In the genomic region with DNA sequence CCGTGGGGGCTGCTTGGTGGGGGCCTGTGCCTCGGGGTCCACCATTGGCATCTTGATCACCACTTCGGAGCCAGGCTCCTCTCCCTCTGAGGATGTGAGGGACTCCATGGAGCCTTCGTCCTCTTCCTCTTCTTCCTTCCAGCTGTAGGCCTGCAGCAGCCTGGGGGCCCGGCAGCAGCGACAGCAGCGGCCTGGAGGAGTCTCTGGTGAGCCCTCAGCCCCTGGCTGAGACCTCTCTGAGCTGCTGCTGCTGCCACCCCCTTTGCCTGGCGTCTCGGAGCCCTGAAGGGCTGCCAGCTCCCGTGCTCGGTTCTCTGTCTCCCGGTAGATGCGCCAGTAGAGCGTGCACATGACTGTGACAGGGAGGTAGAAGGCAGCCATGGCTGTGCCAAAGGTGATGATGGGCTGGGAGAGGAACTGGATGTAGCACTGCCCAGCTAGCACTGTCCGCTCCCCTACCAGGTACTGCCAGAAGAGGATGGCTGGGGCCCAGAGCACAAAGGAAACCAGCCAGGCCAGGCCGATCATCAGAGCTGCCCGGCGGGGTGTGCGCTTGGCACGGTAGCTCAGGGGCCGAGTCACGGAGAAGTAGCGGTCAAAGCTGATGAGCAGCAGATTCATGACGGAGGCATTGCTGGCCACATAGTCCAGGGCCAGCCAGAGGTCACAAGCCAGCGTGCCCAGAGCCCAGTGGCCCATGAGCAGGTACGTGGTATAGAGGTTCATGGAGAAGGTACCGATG, we compare ENCODE assay signal across 18 cellular contexts. TPM values are rescaled to one million over a fixed set of nuclear protein-coding genes. Genes with fewer than 3 reads are reported as not detected.
"Had no signal": no experiment of that assay in that cellular context is flagged by ENCODE, and none has a peak within 500 bp of the region (broad histone marks: within the 10 kb centered on the region; RNA-seq: fewer than 3 reads in every experiment).

No MANE protein-coding gene starts in this region.

- H3K4me1 ChIP-seq: uterus had no signal

- H3K36me3 ChIP-seq: gastrocnemius medialis, heart left ventricle, ovary, uterus had no signal

- H3K27ac ChIP-seq: ovary, testis had no signal

- H3K27ac Mint-ChIP-seq: activated CD8-positive, alpha-beta T cell treated with anti-CD3 and anti-CD28 coated beads for 36 hours; activated naive CD4-positive, alpha-beta T cell treated with anti-CD3 and anti-CD28 coated beads, Interleukin-2, amount 50 U/mL, for 72 hours; stimulated activated naive CD8-positive, alpha-beta T cell treated with anti-CD3 and anti-CD28 coated beads, Interleukin-15, Interleukin-2, amounts not matched to agents 100 ng/mL and 50 ng/mL, for 24 hours had no signal

- ATAC-seq: activated CD8-positive, alpha-beta T cell treated with anti-CD3 and anti-CD28 coated beads for 36 hours; activated naive CD4-positive, alpha-beta T cell treated with anti-CD3 and anti-CD28 coated beads, Interleukin-2, amount 50 U/mL, for 72 hours; activated T-cell treated with anti-CD3 and anti-CD28 coated beads, Interleukin-2, amount 50 U/mL, for 4 hours; gastrocnemius medialis; sciatic nerve had no signal

- H3K27me3 ChIP-seq: gastrocnemius medialis, ovary, testis, uterus had no signal

- H3K4me3 ChIP-seq: gastrocnemius medialis, ovary, testis, uterus had no signal

- H3K9me3 ChIP-seq: gastrocnemius medialis, heart left ventricle, ovary, testis, uterus had no signal

- DNase-seq: activated CD4-positive, alpha-beta T cell treated with anti-CD3 and anti-CD28 coated beads for 48 hours; activated CD8-positive, alpha-beta T cell treated with anti-CD3 and anti-CD28 coated beads for 36 hours; activated effector memory CD4-positive, alpha-beta T cell treated with anti-CD3 and anti-CD28 coated beads, Interleukin-2, amount 50 U/mL, for 16 hours; activated T-cell treated with anti-CD3 and anti-CD28 coated beads, Interleukin-2, amount 50 U/mL, for 4 hours; dermis blood vessel endothelial cell; erythroblast; gastrocnemius medialis; heart left ventricle; ovary; T-helper 1 cell; testis; uterus had no signal

- H3K4me3 Mint-ChIP-seq: activated CD8-positive, alpha-beta T cell treated with anti-CD3 and anti-CD28 coated beads for 36 hours; activated T-cell treated with anti-CD3 and anti-CD28 coated beads, Interleukin-2, amount 50 U/mL, for 4 hours; central memory CD8-positive, alpha-beta T cell; neural crest cell; stimulated activated naive CD8-positive, alpha-beta T cell treated with anti-CD3 and anti-CD28 coated beads, Interleukin-15, Interleukin-2, amounts not matched to agents 100 ng/mL and 50 ng/mL, for 24 hours had no signal

- H3K36me3 Mint-ChIP-seq: activated naive CD4-positive, alpha-beta T cell treated with anti-CD3 and anti-CD28 coated beads, Interleukin-2, amount 50 U/mL, for 72 hours had no signal

- H3K9me3 Mint-ChIP-seq: activated CD8-positive, alpha-beta T cell treated with anti-CD3 and anti-CD28 coated beads for 36 hours; activated naive CD4-positive, alpha-beta T cell treated with anti-CD3 and anti-CD28 coated beads, Interleukin-2, amount 50 U/mL, for 72 hours; activated T-cell treated with anti-CD3 and anti-CD28 coated beads, Interleukin-2, amount 50 U/mL, for 4 hours; central memory CD8-positive, alpha-beta T cell; neural crest cell; stimulated activated naive CD8-positive, alpha-beta T cell treated with anti-CD3 and anti-CD28 coated beads, Interleukin-15, Interleukin-2, amounts not matched to agents 100 ng/mL and 50 ng/mL, for 24 hours had no signal

RNA-seq across cellular contexts. Expression of gene CHRM1, which starts 10.9 kb away (rescaled TPM):
- total RNA-seq: activated CD8-positive, alpha-beta T cell treated with anti-CD3 and anti-CD28 coated beads for 36 hours; activated naive CD4-positive, alpha-beta T cell treated with anti-CD3 and anti-CD28 coated beads, Interleukin-2, amount 50 U/mL, for 72 hours; activated T-cell treated with anti-CD3 and anti-CD28 coated beads, Interleukin-2, amount 50 U/mL, for 4 hours; dermis blood vessel endothelial cell; gastrocnemius medialis; lung microvascular endothelial cell; neural crest cell; ovary; sciatic nerve had no signal
- polyA plus RNA-seq: heart left ventricle, ovary had no signal
